35 cellular contexts compared by ENCODE assay signal in genomic region chr3:94627689-94628088, GRCh38.
"Had no signal": no experiment of that assay in that cellular context is flagged by ENCODE, and none has a peak within 500 bp of the region (broad histone marks: within the 10 kb centered on the region; RNA-seq: fewer than 3 reads in every experiment).

No MANE protein-coding gene starts in this region.

- H3K27me3 ChIP-seq: MG63 had no signal

- DNase-seq: Kasumi-1, MG63, MM.1S, MV-4-11, NCI-H1048, NCI-H1092, NCI-H1092 treated with DMSO at 0.1 percent for 48 hours, NCI-H1105, NCI-H1105 treated with DMSO at 0.1 percent for 48 hours, NCI-H1417, NCI-H1417 treated with DMSO at 0.1 percent for 48 hours, NCI-H1436, NCI-H1436 treated with DMSO at 0.1 percent for 48 hours, NCI-H146, NCI-H1694, NCI-H1694 treated with DMSO at 0.1 percent for 48 hours, NCI-H187, NCI-H187 treated with DMSO at 0.1 percent for 48 hours, NCI-H1930, NCI-H2029, NCI-H2029 treated with DMSO at 0.1 percent for 48 hours, NCI-H2081, NCI-H2081 treated with DMSO at 0.1 percent for 48 hours, NCI-H2107, NCI-H2171, NCI-H2171 treated with DMSO at 0.1 percent for 48 hours, NCI-H2227 treated with DMSO at 0.1 percent for 48 hours, NCI-H226, NCI-H345, NCI-H446, NCI-H446 treated with DMSO at 0.1 percent for 48 hours, NCI-H510A, NCI-H510A treated with DMSO at 0.1 percent for 48 hours, NCI-H524, NCI-H524 treated with DMSO at 0.1 percent for 48 hours had no signal

- H3K9me3 ChIP-seq: MG63 had no signal

- H3K4me3 ChIP-seq: MG63 had no signal
